Comparison of ENCODE assay signal across 14 cellular contexts in genomic region chr16:77289331-77289809, GRCh38.
A peak's percentile ranks its signal among the peaks of the same experiment; 100 is the strongest.
DNase-seq lines count a peak whose midpoint lies in the region; ATAC-seq, FAIRE-seq and TF ChIP-seq lines count a peak whose summit lies in the region.
"Had no signal": no experiment of that assay in that cellular context is flagged by ENCODE, and none has a peak within 500 bp of the region (broad histone marks: within the 10 kb centered on the region; RNA-seq: fewer than 3 reads in every experiment).

No MANE protein-coding gene starts in this region.

- no peak overlapping the region for H3K27ac Mint-ChIP-seq in T-helper 17 cell

- ATAC-seq in Panc1 (peak; percentile 82; the same call in 1 of the 2 replicates), T-helper 17 cell (no peak), GM18873 (IDR thresholded peaks at IDR 0.05; ENCODE audit: low FRiP score, unreplicated experiment) (no peak)
- ATAC-seq: activated T-cell treated with anti-CD3 and anti-CD28 coated beads, Interleukin-2, amount 50 U/mL, for 4 hours; GM12878 had no signal

- intact Hi-C loops in Panc1 (cut with micrococcal nuclease; ENCODE audit: unreplicated experiment): no loop called here

- H3K9me3 ChIP-seq in Panc1 (ENCODE audit: control insufficient read depth, insufficient read depth, low read depth, low read length) (no peaks in the 10 kb centered on the region), T-helper 17 cell (ENCODE audit: control insufficient read depth, low read length, poor library complexity, severe bottlenecking) (no peaks in the 10 kb centered on the region)
- H3K9me3 ChIP-seq: tibial artery had no signal

- H3K4me3 ChIP-seq in Panc1 (ENCODE audit: low read depth in 2 of 2, low read length in 2 of 2) (no peak overlapping the region), fibroblast of mammary gland (ENCODE audit: control insufficient read depth, low read depth, low read length) (no peak overlapping the region)
- H3K4me3 ChIP-seq: GM12878, lung, tibial artery had no signal

- peaks cover 30% of the 10 kb centered on the region for H3K27me3 Mint-ChIP-seq in T-helper 17 cell

- H3K36me3 ChIP-seq in Panc1 (ENCODE audit: control insufficient read depth, insufficient read depth, low read length): no peaks in the 10 kb centered on the region
- H3K36me3 ChIP-seq: tibial artery had no signal

- DNase-seq in GM04503 (ENCODE audit: low read depth) (peak; percentile 30), Panc1 (ENCODE audit: low read depth, low spot score) (no peak), fibroblast of mammary gland (ENCODE audit: low read depth) (peak; percentile 88), renal cortical epithelial cell (ENCODE audit: low read depth) (peak; percentile 89), NCI-H446 treated with DMSO at 0.1 percent for 48 hours (lab: John Stamatoyannopoulos, UW) (no peak), GM19239 (ENCODE audit: insufficient read length, low spot score) (no peak), T-helper 17 cell (no peak)
- DNase-seq: activated T-cell treated with anti-CD3 and anti-CD28 coated beads, Interleukin-2, amount 50 U/mL, for 4 hours; NCI-H1417 treated with DMSO at 0.1 percent for 48 hours; tibial artery had no signal

- POLR2A ChIA-PET in Panc1 (lab: Charles Lee): no interaction called here

- no peak overlapping the region for H3K4me3 Mint-ChIP-seq in T-helper 17 cell
- H3K4me3 Mint-ChIP-seq: activated T-cell treated with anti-CD3 and anti-CD28 coated beads, Interleukin-2, amount 50 U/mL, for 4 hours had no signal

- TF ChIP-seq CTCF in Panc1 (IDR thresholded peaks at IDR 0.05): no peak
- no peak for TF ChIP-seq CTCF in fibroblast of mammary gland (conservative IDR thresholded peaks at IDR 0.05; ENCODE audit: control insufficient read depth, insufficient read depth, low read depth, low read length)

- no TSS peak for BruUV-seq in Panc1 (replicated peaks; lab: Mats Ljungman, UMichigan)

- H3K36me3 Mint-ChIP-seq in T-helper 17 cell (ENCODE audit: low read depth): no peaks in the 10 kb centered on the region

- CTCF ChIA-PET in Panc1 (lab: Charles Lee): no interaction called here

- no peaks in the 10 kb centered on the region for H3K4me1 Mint-ChIP-seq in T-helper 17 cell

- peaks cover 5% of the 10 kb centered on the region for H3K4me1 ChIP-seq in Panc1 (ENCODE audit: control insufficient read depth, insufficient read depth, low read length)
- H3K4me1 ChIP-seq: tibial artery had no signal

- H3K27ac ChIP-seq in Panc1 (ENCODE audit: low read length): peak overlapping the region; percentile 59; the same call in 1 of the 2 replicates
- H3K27ac ChIP-seq: tibial artery had no signal

- in situ Hi-C loops in Panc1 (cut with HindIII; ENCODE audit: low pct_unique_long_range_greater_than_20kb, low sequenced_read_pairs): no loop called here

- no peaks in the 10 kb centered on the region for H3K27me3 ChIP-seq in Panc1 (ENCODE audit: control insufficient read depth, insufficient read depth, low read length)
- H3K27me3 ChIP-seq: tibial artery had no signal

- no peak for FAIRE-seq in GM19239 (lab: Jason Lieb, UNC)
- FAIRE-seq: GM12878, TTC549 had no signal

Comparison
In these comparisons a context has a peak if more than half of its experiments do, and no peak if none do; other contexts are left out.
1. DNase-seq: peak in GM04503 (single experiment), fibroblast of mammary gland (single experiment) and renal cortical epithelial cell (single experiment); none in Panc1 (single experiment), NCI-H446 treated with DMSO at 0.1 percent for 48 hours (single experiment), GM19239 (single experiment) and T-helper 17 cell (0 of 3).